In genomic region chr12:127677537-127678131, GRCh38 we compare ENCODE assay signal across 1 cellular context.
TF ChIP-seq lines count a peak whose summit lies in the region.

No MANE protein-coding gene starts in this region.

TF ChIP-seq in GM23338, 12 proteins besides CTCF, POLR2A, EP300 and RAD21 (continued from another document):
- TF ChIP-seq, protein P1, sequence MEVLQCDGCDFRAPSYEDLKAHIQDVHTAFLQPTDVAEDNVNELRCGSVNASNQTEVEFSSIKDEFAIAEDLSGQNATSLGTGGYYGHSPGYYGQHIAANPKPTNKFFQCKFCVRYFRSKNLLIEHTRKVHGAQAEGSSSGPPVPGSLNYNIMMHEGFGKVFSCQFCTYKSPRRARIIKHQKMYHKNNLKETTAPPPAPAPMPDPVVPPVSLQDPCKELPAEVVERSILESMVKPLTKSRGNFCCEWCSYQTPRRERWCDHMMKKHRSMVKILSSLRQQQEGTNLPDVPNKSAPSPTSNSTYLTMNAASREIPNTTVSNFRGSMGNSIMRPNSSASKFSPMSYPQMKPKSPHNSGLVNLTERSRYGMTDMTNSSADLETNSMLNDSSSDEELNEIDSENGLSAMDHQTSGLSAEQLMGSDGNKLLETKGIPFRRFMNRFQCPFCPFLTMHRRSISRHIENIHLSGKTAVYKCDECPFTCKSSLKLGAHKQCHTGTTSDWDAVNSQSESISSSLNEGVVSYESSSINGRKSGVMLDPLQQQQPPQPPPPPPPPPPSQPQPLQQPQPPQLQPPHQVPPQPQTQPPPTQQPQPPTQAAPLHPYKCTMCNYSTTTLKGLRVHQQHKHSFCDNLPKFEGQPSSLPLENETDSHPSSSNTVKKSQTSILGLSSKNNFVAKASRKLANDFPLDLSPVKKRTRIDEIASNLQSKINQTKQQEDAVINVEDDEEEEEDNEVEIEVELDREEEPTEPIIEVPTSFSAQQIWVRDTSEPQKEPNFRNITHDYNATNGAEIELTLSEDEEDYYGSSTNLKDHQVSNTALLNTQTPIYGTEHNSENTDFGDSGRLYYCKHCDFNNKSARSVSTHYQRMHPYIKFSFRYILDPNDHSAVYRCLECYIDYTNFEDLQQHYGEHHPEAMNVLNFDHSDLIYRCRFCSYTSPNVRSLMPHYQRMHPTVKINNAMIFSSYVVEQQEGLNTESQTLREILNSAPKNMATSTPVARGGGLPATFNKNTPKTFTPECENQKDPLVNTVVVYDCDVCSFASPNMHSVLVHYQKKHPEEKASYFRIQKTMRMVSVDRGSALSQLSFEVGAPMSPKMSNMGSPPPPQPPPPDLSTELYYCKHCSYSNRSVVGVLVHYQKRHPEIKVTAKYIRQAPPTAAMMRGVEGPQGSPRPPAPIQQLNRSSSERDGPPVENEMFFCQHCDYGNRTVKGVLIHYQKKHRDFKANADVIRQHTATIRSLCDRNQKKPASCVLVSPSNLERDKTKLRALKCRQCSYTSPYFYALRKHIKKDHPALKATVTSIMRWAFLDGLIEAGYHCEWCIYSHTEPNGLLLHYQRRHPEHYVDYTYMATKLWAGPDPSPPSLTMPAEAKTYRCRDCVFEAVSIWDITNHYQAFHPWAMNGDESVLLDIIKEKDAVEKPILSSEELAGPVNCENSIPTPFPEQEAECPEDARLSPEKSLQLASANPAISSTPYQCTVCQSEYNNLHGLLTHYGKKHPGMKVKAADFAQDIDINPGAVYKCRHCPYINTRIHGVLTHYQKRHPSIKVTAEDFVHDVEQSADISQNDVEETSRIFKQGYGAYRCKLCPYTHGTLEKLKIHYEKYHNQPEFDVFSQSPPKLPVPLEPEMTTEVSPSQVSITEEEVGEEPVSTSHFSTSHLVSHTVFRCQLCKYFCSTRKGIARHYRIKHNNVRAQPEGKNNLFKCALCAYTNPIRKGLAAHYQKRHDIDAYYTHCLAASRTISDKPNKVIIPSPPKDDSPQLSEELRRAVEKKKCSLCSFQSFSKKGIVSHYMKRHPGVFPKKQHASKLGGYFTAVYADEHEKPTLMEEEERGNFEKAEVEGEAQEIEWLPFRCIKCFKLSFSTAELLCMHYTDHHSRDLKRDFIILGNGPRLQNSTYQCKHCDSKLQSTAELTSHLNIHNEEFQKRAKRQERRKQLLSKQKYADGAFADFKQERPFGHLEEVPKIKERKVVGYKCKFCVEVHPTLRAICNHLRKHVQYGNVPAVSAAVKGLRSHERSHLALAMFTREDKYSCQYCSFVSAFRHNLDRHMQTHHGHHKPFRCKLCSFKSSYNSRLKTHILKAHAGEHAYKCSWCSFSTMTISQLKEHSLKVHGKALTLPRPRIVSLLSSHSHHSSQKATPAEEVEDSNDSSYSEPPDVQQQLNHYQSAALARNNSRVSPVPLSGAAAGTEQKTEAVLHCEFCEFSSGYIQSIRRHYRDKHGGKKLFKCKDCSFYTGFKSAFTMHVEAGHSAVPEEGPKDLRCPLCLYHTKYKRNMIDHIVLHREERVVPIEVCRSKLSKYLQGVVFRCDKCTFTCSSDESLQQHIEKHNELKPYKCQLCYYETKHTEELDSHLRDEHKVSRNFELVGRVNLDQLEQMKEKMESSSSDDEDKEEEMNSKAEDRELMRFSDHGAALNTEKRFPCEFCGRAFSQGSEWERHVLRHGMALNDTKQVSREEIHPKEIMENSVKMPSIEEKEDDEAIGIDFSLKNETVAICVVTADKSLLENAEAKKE (CRISPR knock-in tag; IDR thresholded peaks at IDR 0.05): no peak
- no peak for TF ChIP-seq ZNF114 (CRISPR knock-in tag; IDR thresholded peaks at IDR 0.05)
- no peak for TF ChIP-seq NANOG (IDR thresholded peaks at IDR 0.05; ENCODE audit: borderline replicate concordance)
- TF ChIP-seq REST (IDR thresholded peaks at IDR 0.05; ENCODE audit: unreplicated experiment): no peak
- no peak for TF ChIP-seq POLR2AphosphoS5 (IDR thresholded peaks at IDR 0.05; ENCODE audit: low read depth)
- TF ChIP-seq CREB1 (CRISPR knock-in tag; IDR thresholded peaks at IDR 0.05; ENCODE audit: low read depth): no peak
- TF ChIP-seq ZNF331 (CRISPR knock-in tag; IDR thresholded peaks at IDR 0.05; ENCODE audit: low read depth): no peak
- TF ChIP-seq EZH2phosphoT487 (IDR thresholded peaks at IDR 0.05; ENCODE audit: unreplicated experiment): no peak
- TF ChIP-seq EZH2 (IDR thresholded peaks at IDR 0.05; ENCODE audit: low read depth, unreplicated experiment): no peak
- TF ChIP-seq, protein P2, sequence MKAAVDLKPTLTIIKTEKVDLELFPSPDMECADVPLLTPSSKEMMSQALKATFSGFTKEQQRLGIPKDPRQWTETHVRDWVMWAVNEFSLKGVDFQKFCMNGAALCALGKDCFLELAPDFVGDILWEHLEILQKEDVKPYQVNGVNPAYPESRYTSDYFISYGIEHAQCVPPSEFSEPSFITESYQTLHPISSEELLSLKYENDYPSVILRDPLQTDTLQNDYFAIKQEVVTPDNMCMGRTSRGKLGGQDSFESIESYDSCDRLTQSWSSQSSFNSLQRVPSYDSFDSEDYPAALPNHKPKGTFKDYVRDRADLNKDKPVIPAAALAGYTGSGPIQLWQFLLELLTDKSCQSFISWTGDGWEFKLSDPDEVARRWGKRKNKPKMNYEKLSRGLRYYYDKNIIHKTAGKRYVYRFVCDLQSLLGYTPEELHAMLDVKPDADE (IDR thresholded peaks at IDR 0.05): no peak
